16 cellular contexts compared by ENCODE assay signal in the genomic region with DNA sequence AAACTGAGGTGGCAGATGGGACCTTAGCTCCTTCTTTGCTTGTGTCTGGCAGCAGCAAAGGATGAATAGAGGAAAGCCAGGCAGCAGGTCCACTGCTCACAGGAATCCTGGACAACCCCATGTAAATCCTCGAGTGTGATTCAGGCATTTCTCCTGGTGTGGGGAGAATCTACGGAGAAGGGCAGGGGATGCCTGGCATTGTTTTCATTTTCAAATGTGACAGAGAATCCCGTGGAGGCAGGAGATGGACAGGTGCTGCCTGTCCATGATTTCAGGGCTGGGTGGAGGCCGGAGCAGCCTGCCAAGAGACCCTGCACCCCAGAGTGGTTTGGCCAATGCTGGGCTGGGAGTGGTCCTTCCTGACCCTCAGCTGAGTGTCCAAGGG. TPM values are rescaled to one million over a fixed set of nuclear protein-coding genes. Genes with fewer than 3 reads are reported as not detected.
DNase-seq lines count a peak whose midpoint lies in the region; ATAC-seq, FAIRE-seq and TF ChIP-seq lines count a peak whose summit lies in the region.
"Had no signal": no experiment of that assay in that cellular context is flagged by ENCODE, and none has a peak within 500 bp of the region (broad histone marks: within the 10 kb centered on the region; RNA-seq: fewer than 3 reads in every experiment).

No MANE protein-coding gene starts in this region.

- H2AFZ ChIP-seq in PC-9 (no peak overlapping the region), fibroblast of lung (ENCODE audit: low read length) (no peak overlapping the region)

- H3K36me3 ChIP-seq in PC-9 (ENCODE audit: low read depth) (no peaks in the 10 kb centered on the region), fibroblast of lung (ENCODE audit: control insufficient read depth, insufficient read depth, low read length) (no peaks in the 10 kb centered on the region)
- H3K36me3 ChIP-seq: prostate gland, suprapubic skin had no signal

- H3K4me1 Mint-ChIP-seq in osteocyte (ENCODE audit: unreplicated experiment): peaks cover 56% of the 10 kb centered on the region
- H3K4me1 Mint-ChIP-seq: central memory CD8-positive, alpha-beta T cell had no signal

- no peak overlapping the region for H3K9ac ChIP-seq in fibroblast of lung (ENCODE audit: insufficient read depth, low read length)

- H3K79me2 ChIP-seq in PC-9 (ENCODE audit: low read depth): no peaks in the 10 kb centered on the region
- peaks cover 27% of the 10 kb centered on the region for H3K79me2 ChIP-seq in fibroblast of lung (ENCODE audit: control insufficient read depth, insufficient read depth, low read length)

- no peak for FAIRE-seq in D721Med (lab: Jason Lieb, UNC)

- H3K4me2 ChIP-seq in PC-9: peak overlapping the region; percentile 99
- H3K4me2 ChIP-seq in fibroblast of lung (ENCODE audit: extremely low read depth, insufficient read depth, low read length): peak overlapping the region; percentile 99

- CTCF ChIA-PET in AG04449 (lab: Yijun Ruan, JAX) (interaction anchor here (0.6 to 12.8 kb wide), 30 partner anchors 8 to 551 kb away, joined by 3 to 168 read pairs (median 7); partner anchors contain the start of gene ATG7), PC-9 (lab: Charles Lee) (interaction anchor here (0.6 to 0.8 kb wide), 3 partner anchors 22 to 1851 kb away, joined by 4 to 16 read pairs (median 6); no protein-coding TSS in a partner anchor)

- H3K4me1 ChIP-seq in PC-9 (replicated peaks; ENCODE audit: insufficient read depth): peaks cover 12% of the 10 kb centered on the region; the same call in 1 of the 2 replicates
- H3K4me1 ChIP-seq in fibroblast of lung (ENCODE audit: control insufficient read depth, extremely low read depth, insufficient read depth, low read length): peaks cover 12% of the 10 kb centered on the region

- DNase-seq in AG04449 (ENCODE audit: low read depth, low spot score) (no peak), PC-9 (no peak), fibroblast of lung (ENCODE audit: low read depth in 2 of 2) (no peak), osteocyte (ENCODE audit: extremely low spot score, unreplicated experiment) (no peak), NCI-H2029 treated with DMSO at 0.1 percent for 48 hours (lab: John Stamatoyannopoulos, UW) (no peak), D721Med (ENCODE audit: insufficient read length, low spot score) (no peak), 8988T (no peak)
- DNase-seq: activated gamma-delta T cell; effector memory CD4-positive, alpha-beta T cell; stimulated activated CD4-positive, alpha-beta T cell treated with anti-CD3 and anti-CD28 coated beads, Interleukin-12 subunit alpha, Interleukin-12 subunit beta, amount 100 ng/mL, for 4 hours; T-cell had no signal

- H3K4me3 ChIP-seq in AG04449 (ENCODE audit: low read depth, low read length) (peak overlapping the region; percentile 80), PC-9 (no peak overlapping the region), fibroblast of lung (replicated peaks in 1 of 4; ENCODE audit: control extremely low read depth in 1 of 4, insufficient read depth in 1 of 4, low read depth in 3 of 4, low read length in 4 of 4) (peak overlapping the region; percentile 82 to 92 (median 86))

- H3K27me3 ChIP-seq in PC-9 (ENCODE audit: insufficient read depth, low read depth) (no peaks in the 10 kb centered on the region), fibroblast of lung (ENCODE audit: control insufficient read depth, insufficient read depth, low read length) (no peaks in the 10 kb centered on the region)

- no peaks in the 10 kb centered on the region for H3K9me3 ChIP-seq in PC-9 (ENCODE audit: insufficient read depth, low read depth)
- no peaks in the 10 kb centered on the region for H3K9me3 ChIP-seq in fibroblast of lung (ENCODE audit: control insufficient read depth, insufficient read depth, low read depth, low read length)
- H3K9me3 ChIP-seq: prostate gland, suprapubic skin had no signal

- no peaks in the 10 kb centered on the region for H4K20me1 ChIP-seq in PC-9 (ENCODE audit: insufficient read depth)
- no peaks in the 10 kb centered on the region for H4K20me1 ChIP-seq in fibroblast of lung (ENCODE audit: control insufficient read depth, extremely low read depth, insufficient read depth, low read length)

- H3K4me3 Mint-ChIP-seq in osteocyte (ENCODE audit: unreplicated experiment): peak overlapping the region; percentile 87
- H3K4me3 Mint-ChIP-seq: central memory CD8-positive, alpha-beta T cell had no signal

- BruUV-seq in PC-9 (replicated peaks; lab: Mats Ljungman, UMichigan): no TSS peak

- H3K27ac ChIP-seq in PC-9 (no peak overlapping the region), fibroblast of lung (ENCODE audit: insufficient read depth, low read length) (no peak overlapping the region)
- H3K27ac ChIP-seq: prostate gland, VCaP had no signal

- H3K36me3 Mint-ChIP-seq in osteocyte (ENCODE audit: unreplicated experiment): peaks cover 13% of the 10 kb centered on the region
- H3K36me3 Mint-ChIP-seq: T-cell had no signal

- intact Hi-C loops in PC-9 (cut with micrococcal nuclease; ENCODE audit: unreplicated experiment): loop anchor here (5.0 kb wide), 1 partner anchor 46 kb away; no protein-coding TSS in a partner anchor

- POLR2A ChIA-PET in AG04449 (lab: Yijun Ruan, JAX) (interaction anchor here (0.6 to 2.3 kb wide), 2 partner anchors 19 to 61 kb away, joined by 3 to 10 read pairs; no protein-coding TSS in a partner anchor), PC-9 (lab: Charles Lee; ENCODE audit: unreplicated experiment) (interaction anchor here (0.6 kb wide), 1 partner anchor 65 kb away, joined by 3 read pairs; no protein-coding TSS in a partner anchor)

- TF ChIP-seq CTCF in AG04449 (IDR thresholded peaks at IDR 0.05; ENCODE audit: insufficient read depth, low read length, missing control alignments) (no peak), PC-9 (conservative IDR thresholded peaks at IDR 0.05) (no peak), fibroblast of lung (conservative IDR thresholded peaks at IDR 0.05 in 1 of 2, IDR thresholded peaks at IDR 0.05 in 1 of 2; ENCODE audit: low read depth in 1 of 2, low read length in 2 of 2) (no peak), osteocyte (IDR thresholded peaks at IDR 0.05) (no peak), D721Med (IDR thresholded peaks at IDR 0.05; ENCODE audit: insufficient read depth, missing control alignments) (no peak)

- no peaks in the 10 kb centered on the region for H3K9me2 ChIP-seq in PC-9 (ENCODE audit: insufficient read depth)

- H3K27ac Mint-ChIP-seq in osteocyte (ENCODE audit: unreplicated experiment): peak overlapping the region; percentile 93
- H3K27ac Mint-ChIP-seq: T-cell had no signal

- no peaks in the 10 kb centered on the region for H3F3A ChIP-seq in PC-9 (ENCODE audit: insufficient read depth, low read depth)

- H3K9me3 Mint-ChIP-seq in osteocyte (ENCODE audit: unreplicated experiment): no peaks in the 10 kb centered on the region
- H3K9me3 Mint-ChIP-seq: central memory CD8-positive, alpha-beta T cell; T-cell had no signal

- ATAC-seq in HG02759 (IDR thresholded peaks at IDR 0.05; ENCODE audit: unreplicated experiment): no peak
- ATAC-seq: T-cell had no signal

- no peaks in the 10 kb centered on the region for H3K27me3 Mint-ChIP-seq in osteocyte (ENCODE audit: unreplicated experiment)

RNA-seq across cellular contexts. Expression of gene HRH1, which starts 1.7 kb away (rescaled TPM):
- total RNA-seq in PC-9 (2021) (7.4 and 9.2 TPM in 2 replicates), fibroblast of lung (30.6 and 32.6 TPM in 2 replicates), osteocyte (28.6 and 30.3 TPM in 2 replicates)
- 11.2 and 12.6 TPM in 2 replicates for polyA plus RNA-seq in fibroblast of lung
- 7.5 and 8.7 TPM in 2 replicates for polyA plus RNA-seq in fibroblast of lung (2012)
- polyA minus RNA-seq in fibroblast of lung (ENCODE audit: low replicate concordance): 24.5 and 28.1 TPM in 2 replicates
